Comparison of ENCODE assay signal across 12 cellular contexts in the genomic region with DNA sequence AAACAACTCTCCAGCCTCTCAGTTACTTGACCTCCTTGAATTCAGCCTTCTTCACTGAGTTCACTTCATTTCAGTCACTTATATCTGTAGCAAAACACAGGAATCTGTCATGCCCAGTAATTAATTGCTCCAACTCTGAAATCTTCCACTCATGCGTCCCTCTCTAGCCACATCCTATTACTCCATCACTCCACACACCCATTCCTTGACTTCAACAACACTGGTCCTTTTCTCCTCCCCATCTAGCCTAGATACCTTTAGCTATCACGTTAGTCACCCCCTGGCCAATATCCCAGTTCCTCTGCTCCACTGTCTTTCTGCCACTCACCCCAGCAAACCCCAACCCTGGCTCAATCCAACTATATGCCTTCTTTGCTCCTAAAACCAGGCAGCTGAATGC. TPM values are rescaled to one million over a fixed set of nuclear protein-coding genes. Genes with fewer than 3 reads are reported as not detected.
DNase-seq lines count a peak whose midpoint lies in the region; ATAC-seq and TF ChIP-seq lines count a peak whose summit lies in the region.
"Had no signal": no experiment of that assay in that cellular context is flagged by ENCODE, and none has a peak within 500 bp of the region (broad histone marks: within the 10 kb centered on the region; RNA-seq: fewer than 3 reads in every experiment).

No MANE protein-coding gene starts in this region.

- intact Hi-C loops in stomach (cut with DNase I; ENCODE audit: low total_unique reads): no loop called here

- H3K27me3 ChIP-seq in stomach (no peaks in the 10 kb centered on the region), HAP-1 (ENCODE audit: low read depth) (no peaks in the 10 kb centered on the region)

- ATAC-seq in activated T-helper 17 cell treated with anti-CD3 and anti-CD28 coated beads, Interleukin-2, amount 50 U/mL, for 72 hours (replicated peaks): no peak

- H3K36me3 ChIP-seq in stomach (peaks cover 0 to 8% (median 2%) of the 10 kb centered on the region in 4 donors), HAP-1 (replicated peaks) (no peaks in the 10 kb centered on the region; the same call in 1 of the 2 replicates)

- H3K9me3 Mint-ChIP-seq in activated T-helper 17 cell treated with anti-CD3 and anti-CD28 coated beads, Interleukin-2, amount 50 U/mL, for 72 hours: no peaks in the 10 kb centered on the region

- WGBS in stomach, 5 donors: 54 to 81% (median 70%) methylated on average over 2 of the region's 2 CpGs

- peaks cover 9% of the 10 kb centered on the region for H3K4me1 Mint-ChIP-seq in activated T-helper 17 cell treated with anti-CD3 and anti-CD28 coated beads, Interleukin-2, amount 50 U/mL, for 72 hours

- no peaks in the 10 kb centered on the region for H3K27me3 Mint-ChIP-seq in activated T-helper 17 cell treated with anti-CD3 and anti-CD28 coated beads, Interleukin-2, amount 50 U/mL, for 72 hours

- in situ Hi-C loops in HAP-1 (cut with MboI; ENCODE audit: low sequenced_read_pairs): no loop called here

- TF ChIP-seq CTCF in fibroblast of pulmonary artery (IDR thresholded peaks at IDR 0.05; ENCODE audit: low read length, missing control alignments) (no peak), stomach (IDR thresholded peaks at IDR 0.05) (no peak)

- DNase-seq in HT1080 (ENCODE audit: low read depth) (peak; percentile 95), fibroblast of pulmonary artery (ENCODE audit: low read depth) (peak; percentile 78), stomach (no peak), cerebellum (ENCODE audit: low spot score) (no peak), MV-4-11 (lab: John Stamatoyannopoulos, UW) (no peak), HAP-1 (ENCODE audit: low spot score in 2 of 2) (no peak), amygdala (lab: John Stamatoyannopoulos, UW) (no peak)
- DNase-seq: DMS153, NCI-H2081, T-helper 2 cell had no signal

- H3K9me3 ChIP-seq in stomach (no peaks in the 10 kb centered on the region), HAP-1 (no peaks in the 10 kb centered on the region)

- no peak for TF ChIP-seq EP300 in stomach (IDR thresholded peaks at IDR 0.05)

- H3K36me3 Mint-ChIP-seq in activated T-helper 17 cell treated with anti-CD3 and anti-CD28 coated beads, Interleukin-2, amount 50 U/mL, for 72 hours (ENCODE audit: low read depth): no peaks in the 10 kb centered on the region

- TF ChIP-seq POLR2A in stomach (IDR thresholded peaks at IDR 0.05): no peak

- no peak overlapping the region for H3K4me3 Mint-ChIP-seq in activated T-helper 17 cell treated with anti-CD3 and anti-CD28 coated beads, Interleukin-2, amount 50 U/mL, for 72 hours

- H3K4me1 ChIP-seq in stomach (peaks cover 0 to 46% (median 29%) of the 10 kb centered on the region in 4 donors), HAP-1 (peaks cover 2% of the 10 kb centered on the region)

- H3K27ac Mint-ChIP-seq in activated T-helper 17 cell treated with anti-CD3 and anti-CD28 coated beads, Interleukin-2, amount 50 U/mL, for 72 hours: peak overlapping the region; percentile 27

- peak overlapping the region in 4 of 5 donors; percentile 36 to 70 (median 48) for H3K27ac ChIP-seq in stomach
- H3K27ac ChIP-seq: epithelial cell of prostate had no signal

- no peak overlapping the region for H3K4me3 ChIP-seq in fibroblast of pulmonary artery (replicated peaks; ENCODE audit: low read depth, low read length)
- no peak overlapping the region for H3K4me3 ChIP-seq in stomach
- no peak overlapping the region for H3K4me3 ChIP-seq in HAP-1

RNA-seq across cellular contexts. Expression of a gene that starts 7.7 kb away (rescaled TPM):
- 13.5 and 22.0 TPM in 2 replicates for total RNA-seq in HT1080 (2014; rRNA removed; shearing (Covaris generic))
- 15.6 and 16.2 TPM in 2 replicates for polyA plus RNA-seq in HT1080 (2015; cell fraction: cytosol; rRNA removed)
- polyA plus RNA-seq in HT1080 (2015; cell fraction: nucleus; rRNA removed): 15.8 and 24.3 TPM in 2 replicates
- 1 to 10 TPM; 6.9 to 9.6 TPM for total RNA-seq in activated T-helper 17 cell treated with anti-CD3 and anti-CD28 coated beads, Interleukin-2, amount 50 U/mL, for 72 hours
- total RNA-seq in stomach (10 to 100 TPM; 15.1 to 59.3 (median 31.5) TPM), cerebellum (16.8 TPM)
- 1 to 10 TPM; 6.6 to 8.6 (median 7.7) TPM for polyA plus RNA-seq in stomach

RNA-seq across cellular contexts. Expression of a gene that starts 30.8 kb away (rescaled TPM):
- total RNA-seq in HT1080 (2014; rRNA removed; shearing (Covaris generic)): 0.07 and 0.31 TPM in 2 replicates
- 0.03 and 0.07 TPM in 2 replicates for polyA plus RNA-seq in HT1080 (2015; cell fraction: cytosol; rRNA removed)
- 3.4 and 5.6 TPM in 2 replicates for polyA plus RNA-seq in HT1080 (2015; cell fraction: nucleus; rRNA removed)
- 1 to 10 TPM; 2.3 to 10.0 TPM for total RNA-seq in activated T-helper 17 cell treated with anti-CD3 and anti-CD28 coated beads, Interleukin-2, amount 50 U/mL, for 72 hours
- total RNA-seq in stomach: 100 to 1,000 TPM in 2 of 5 donors, 10 to 100 TPM in 2, 1 to 10 TPM in 1; 8.6 to 289 (median 44.6) TPM
- 10 to 100 TPM in 1 of 3 donors, 1 to 10 TPM in 2; 5.7 to 28.8 (median 9.2) TPM for polyA plus RNA-seq in stomach
- total RNA-seq in cerebellum: 0.36 TPM

RNA-seq across cellular contexts. Expression of a gene that starts 56.8 kb away (rescaled TPM):
- total RNA-seq in HT1080 (2014; rRNA removed; shearing (Covaris generic)): not detected in 2 replicates
- polyA plus RNA-seq in HT1080 (2015; cell fraction: cytosol; rRNA removed): not detected in 2 replicates
- polyA plus RNA-seq in HT1080 (2015; cell fraction: nucleus; rRNA removed): not detected in 2 replicates
- not detected for total RNA-seq in activated T-helper 17 cell treated with anti-CD3 and anti-CD28 coated beads, Interleukin-2, amount 50 U/mL, for 72 hours
- total RNA-seq in stomach (1 to 10 TPM; 1.4 to 4.0 (median 2.9) TPM), cerebellum (4.8 TPM)
- under 1 TPM in 2 of 3 donors, not detected in 1; 0.37 to 0.90 TPM for polyA plus RNA-seq in stomach

Comparison
In these comparisons a context has a peak if more than half of its experiments do, and no peak if none do; other contexts are left out.
1. DNase-seq: peak in HT1080 (single experiment) and fibroblast of pulmonary artery (single experiment); none in stomach (single experiment), cerebellum (single experiment), MV-4-11 (single experiment), HAP-1 (0 of 2) and amygdala (0 of 56).